Comparison of ENCODE assay signal across 1 cellular context in genomic region chr7:140209866-140210609, GRCh38.
TF ChIP-seq lines count a peak whose summit lies in the region.

No MANE protein-coding gene starts in this region.

TF ChIP-seq in HepG2, 621 proteins besides CTCF, POLR2A, EP300 and RAD21 (continued from another document):
- TF ChIP-seq ZNF281 (CRISPR knock-in tag; IDR thresholded peaks at IDR 0.05; ENCODE audit: borderline replicate concordance) = no peak
- TF ChIP-seq TCF7L2 (IDR thresholded peaks at IDR 0.05; ENCODE audit: low read depth, low read length) = no peak
- TF ChIP-seq FOXK2 (IDR thresholded peaks at IDR 0.05) = no peak
- TF ChIP-seq MEIS1 (CRISPR knock-in tag; IDR thresholded peaks at IDR 0.05; ENCODE audit: borderline replicate concordance) = no peak
